Comparison of ENCODE assay signal across 1 cellular context in genomic region chr7:104926189-104926904, GRCh38.
A peak's percentile ranks its signal among the peaks of the same experiment; 100 is the strongest.
TF ChIP-seq lines count a peak whose summit lies in the region.

No MANE protein-coding gene starts in this region.

TF ChIP-seq in K562, 482 proteins besides CTCF, POLR2A, EP300 and RAD21 (continued from another document):
- TF ChIP-seq ZBTB2 (IDR thresholded peaks at IDR 0.05), result 0 out of 2 replicates have a peak, but pooled peaks have one; percentile 39
